16 cellular contexts compared by ENCODE assay signal in genomic region chr1:184409011-184409410, GRCh38. TPM values are rescaled to one million over a fixed set of nuclear protein-coding genes. Genes with fewer than 3 reads are reported as not detected.
DNase-seq lines count a peak whose midpoint lies in the region; ATAC-seq and TF ChIP-seq lines count a peak whose summit lies in the region.
"Had no signal": no experiment of that assay in that cellular context is flagged by ENCODE, and none has a peak within 500 bp of the region (broad histone marks: within the 10 kb centered on the region; RNA-seq: fewer than 3 reads in every experiment).

No MANE protein-coding gene starts in this region.

- H3K27ac Mint-ChIP-seq in nephron progenitor cell: peak overlapping the region; percentile 93
- H3K27ac Mint-ChIP-seq: activated CD8-positive, alpha-beta memory T cell treated with anti-CD3 and anti-CD28 coated beads, Interleukin-2, amount 10 ng/mL, durations not matched to agents 7 days and 5 days; activated naive CD4-positive, alpha-beta T cell treated with anti-CD3 and anti-CD28 coated beads for 36 hours; progenitor cell of endocrine pancreas had no signal

- WGBS in esophagus muscularis mucosa: 68% methylated on average over 3 of the region's 3 CpGs

- peaks cover 7% of the 10 kb centered on the region for H3K36me3 Mint-ChIP-seq in nephron progenitor cell (ENCODE audit: low read depth)
- H3K36me3 Mint-ChIP-seq: activated CD8-positive, alpha-beta memory T cell treated with anti-CD3 and anti-CD28 coated beads, Interleukin-2, amount 10 ng/mL, durations not matched to agents 7 days and 5 days had no signal

- H3K9me3 ChIP-seq in MG63 (no peaks in the 10 kb centered on the region), esophagus muscularis mucosa (no peaks in the 10 kb centered on the region)
- H3K9me3 ChIP-seq: thoracic aorta had no signal

- H3K27me3 Mint-ChIP-seq in nephron progenitor cell (ENCODE audit: low read depth, poor library complexity): peaks cover 2% of the 10 kb centered on the region
- H3K27me3 Mint-ChIP-seq: progenitor cell of endocrine pancreas had no signal

- H3K4me1 Mint-ChIP-seq in nephron progenitor cell: peaks cover 49% of the 10 kb centered on the region
- H3K4me1 Mint-ChIP-seq: activated CD8-positive, alpha-beta memory T cell treated with anti-CD3 and anti-CD28 coated beads, Interleukin-2, amount 10 ng/mL, durations not matched to agents 7 days and 5 days had no signal

- H3K4me3 ChIP-seq in MG63: no peak overlapping the region
- H3K4me3 ChIP-seq in esophagus muscularis mucosa: no peak overlapping the region
- H3K4me3 ChIP-seq: thoracic aorta had no signal

- H3K4me3 Mint-ChIP-seq in nephron progenitor cell: no peak overlapping the region
- H3K4me3 Mint-ChIP-seq: activated CD8-positive, alpha-beta memory T cell treated with anti-CD3 and anti-CD28 coated beads, Interleukin-2, amount 10 ng/mL, durations not matched to agents 7 days and 5 days; activated naive CD4-positive, alpha-beta T cell treated with anti-CD3 and anti-CD28 coated beads for 36 hours; CD8-positive, alpha-beta memory T cell had no signal

- TF ChIP-seq POLR2A in esophagus muscularis mucosa (IDR thresholded peaks at IDR 0.05; ENCODE audit: low read depth): no peak

- H3K27ac ChIP-seq in 22Rv1: peak overlapping the region; percentile 47
- H3K27ac ChIP-seq in esophagus muscularis mucosa (replicated peaks in 1 of 4): peak overlapping the region in 3 of 4 donors; percentile 20 to 50 (median 24)
- H3K27ac ChIP-seq: thoracic aorta had no signal

- DNase-seq in MG63 (peak; percentile 49), esophagus muscularis mucosa (ENCODE audit: extremely low spot score) (no peak), nephron progenitor cell (no peak), NCI-H1092 treated with DMSO at 0.1 percent for 48 hours (lab: John Stamatoyannopoulos, UW) (no peak), D341Med (ENCODE audit: low spot score) (no peak)
- DNase-seq in activated CD4-positive, alpha-beta T cell treated with anti-CD3 and anti-CD28 coated beads for 1 hour: no peak
- DNase-seq: ACHN; activated CD8-positive, alpha-beta memory T cell treated with anti-CD3 and anti-CD28 coated beads, Interleukin-2, amount 10 ng/mL, durations not matched to agents 7 days and 5 days; activated naive CD4-positive, alpha-beta T cell treated with anti-CD3 and anti-CD28 coated beads for 36 hours; CD8-positive, alpha-beta memory T cell; NCI-H2107; T-helper 1 cell had no signal

- H3K9me3 Mint-ChIP-seq in nephron progenitor cell: no peaks in the 10 kb centered on the region
- H3K9me3 Mint-ChIP-seq: activated naive CD4-positive, alpha-beta T cell treated with anti-CD3 and anti-CD28 coated beads for 36 hours; CD8-positive, alpha-beta memory T cell had no signal

- intact Hi-C loops in esophagus muscularis mucosa (cut with DNase I): no loop called here

- H3K36me3 ChIP-seq in MG63: no peaks in the 10 kb centered on the region
- no peaks in the 10 kb centered on the region for H3K36me3 ChIP-seq in esophagus muscularis mucosa
- H3K36me3 ChIP-seq: thoracic aorta had no signal

- H3K4me1 ChIP-seq in esophagus muscularis mucosa: peaks cover 32 to 57% (median 42%) of the 10 kb centered on the region in 4 donors

- TF ChIP-seq EP300 in esophagus muscularis mucosa (IDR thresholded peaks at IDR 0.05): no peak

- H3K27me3 ChIP-seq in MG63 (no peaks in the 10 kb centered on the region), esophagus muscularis mucosa (no peaks in the 10 kb centered on the region)

- TF ChIP-seq CTCF in 22Rv1 (IDR thresholded peaks at IDR 0.05) (no peak), esophagus muscularis mucosa (IDR thresholded peaks at IDR 0.05) (no peak), nephron progenitor cell (IDR thresholded peaks at IDR 0.05) (no peak)

- ATAC-seq in GM21576 (IDR thresholded peaks at IDR 0.05; ENCODE audit: unreplicated experiment): no peak
- ATAC-seq: activated CD8-positive, alpha-beta memory T cell treated with anti-CD3 and anti-CD28 coated beads, Interleukin-2, amount 10 ng/mL, durations not matched to agents 7 days and 5 days had no signal

RNA-seq across cellular contexts. Expression of gene C1orf21, which starts 22.2 kb away (rescaled TPM):
- total RNA-seq in MG63 (2014; rRNA removed; shearing (Covaris generic); ENCODE audit: low replicate concordance): 51.5 and 52.5 TPM in 2 replicates
- total RNA-seq in esophagus muscularis mucosa: 10 to 100 TPM; 39.5 to 91.7 (median 58.8) TPM
